ENCODE assay signal across 17 cellular contexts in genomic region chr15:40263036-40263754, GRCh38. TPM values are rescaled to one million over a fixed set of nuclear protein-coding genes. Genes with fewer than 3 reads are reported as not detected.
DNase-seq lines count a peak whose midpoint lies in the region; ATAC-seq and TF ChIP-seq lines count a peak whose summit lies in the region.
"Had no signal": no experiment of that assay in that cellular context is flagged by ENCODE, and none has a peak within 500 bp of the region (broad histone marks: within the 10 kb centered on the region; RNA-seq: fewer than 3 reads in every experiment).

No MANE protein-coding gene starts in this region.

- no peak overlapping the region for H3K4me3 ChIP-seq in stomach
- H3K4me3 ChIP-seq: sigmoid colon had no signal

- no peaks in the 10 kb centered on the region for H3K27me3 ChIP-seq in stomach
- H3K27me3 ChIP-seq: sigmoid colon had no signal

- intact Hi-C loops in stomach (cut with DNase I; ENCODE audit: low total_unique reads) (no loop called here), posterior cingulate gyrus (cut with DNase I) (no loop called here)

- H3K36me3 ChIP-seq in stomach, result peaks cover 0 to 16% (median 11%) of the 10 kb centered on the region in 4 donors
- H3K36me3 ChIP-seq: sigmoid colon had no signal

- H3K27ac ChIP-seq in stomach, result peak overlapping the region in 1 of 5 donors; percentile 63

- 77 to 85% (median 81%) methylated on average over 12 of the region's 12 CpGs for WGBS in stomach, 5 donors

- H3K9me3 ChIP-seq in stomach, result no peaks in the 10 kb centered on the region
- H3K9me3 ChIP-seq: sigmoid colon had no signal

- DNase-seq in CD1c-positive myeloid dendritic cell (ENCODE audit: extremely low spot score) (peak; percentile 18), RPMI7951 (ENCODE audit: low read depth) (peak; percentile 83), fibroblast of gingiva (ENCODE audit: low read depth) (peak; percentile 86), omental fat pad (ENCODE audit: low spot score) (no peak), stomach (no peak), posterior cingulate gyrus (no peak), NCI-H748 treated with DMSO at 0.1 percent for 48 hours (lab: John Stamatoyannopoulos, UW) (no peak)
- DNase-seq: activated B cell treated with CpG ODN at 0.5 μM for 24 hours; activated naive CD4-positive, alpha-beta T cell treated with anti-CD3 and anti-CD28 coated beads, Interleukin-2, amount 10 ng/mL, durations not matched to agents 7 days and 5 days; Calu3; NCI-H1694 treated with DMSO at 0.1 percent for 48 hours; NCI-H524; sigmoid colon; T-cell had no signal

- TF ChIP-seq CTCF in omental fat pad (IDR thresholded peaks at IDR 0.05) (no peak), stomach (IDR thresholded peaks at IDR 0.05) (no peak)

- TF ChIP-seq EP300 in stomach (IDR thresholded peaks at IDR 0.05), result no peak

- H3K4me1 ChIP-seq in stomach, result peaks cover 0 to 21% (median 2%) of the 10 kb centered on the region in 4 donors

- no peak for TF ChIP-seq POLR2A in stomach (IDR thresholded peaks at IDR 0.05)

- ATAC-seq in omental fat pad (ENCODE audit: low FRiP score), result peak; percentile 69
- ATAC-seq in GM19035 (IDR thresholded peaks at IDR 0.05; ENCODE audit: unreplicated experiment), result no peak
- ATAC-seq: stimulated activated memory B cell treated with anti-CD40 and anti-IgM and Interleukin-4, amounts not matched to agents 10 μg/mL and 1 μg/mL and 100 μg/mL, for 72 hours; T-cell had no signal

RNA-seq across cellular contexts. Expression of gene ANKRD63, which starts 19.7 kb away (rescaled TPM):
- not detected in 2 replicates for total RNA-seq in RPMI7951 (2014; rRNA removed; shearing (Covaris generic))
- total RNA-seq in omental fat pad (not detected), stomach (under 1 TPM in 1 of 5 donors, not detected in 4; 0.37 TPM)
- not detected for polyA plus RNA-seq in stomach
- total RNA-seq: activated B cell treated with CpG ODN at 0.5 μM for 24 hours, Calu3, liver had no signal
- polyA plus RNA-seq: liver, sigmoid colon had no signal

RNA-seq across cellular contexts. Expression of gene PAK6, which starts 24.3 kb away (rescaled TPM):
- 7.9 and 9.5 TPM in 2 replicates for total RNA-seq in RPMI7951 (2014; rRNA removed; shearing (Covaris generic))
- total RNA-seq in omental fat pad (1 to 10 TPM in 1 of 4 donors, under 1 TPM in 1, not detected in 2; 0.72 to 1.5 TPM), stomach (10 to 100 TPM in 3 of 5 donors, 1 to 10 TPM in 1, under 1 TPM in 1; under 0.01 to 91.9 (median 16.3) TPM)
- 1 to 10 TPM; 1.8 to 7.7 (median 4.7) TPM for polyA plus RNA-seq in stomach

RNA-seq across cellular contexts. Expression of gene PLCB2, which starts 44.5 kb away (rescaled TPM):
- total RNA-seq in RPMI7951 (2014; rRNA removed; shearing (Covaris generic)), result 1.4 and 1.6 TPM in 2 replicates
- total RNA-seq in omental fat pad, result 10 to 100 TPM; 12.0 to 35.1 (median 25.0) TPM
- 10 to 100 TPM in 3 of 5 donors, 1 to 10 TPM in 2; 3.5 to 12.5 (median 11.7) TPM for total RNA-seq in stomach
- polyA plus RNA-seq in stomach, result 1 to 10 TPM; 5.3 to 5.6 (median 5.4) TPM

Comparison
In these comparisons a context has a peak if more than half of its experiments do, and no peak if none do; other contexts are left out.
1. DNase-seq: peak in CD1c-positive myeloid dendritic cell (single experiment), RPMI7951 (single experiment) and fibroblast of gingiva (single experiment); none in omental fat pad (single experiment), stomach (single experiment), posterior cingulate gyrus (0 of 10) and NCI-H748 treated with DMSO at 0.1 percent for 48 hours (single experiment).